In the genomic region with DNA sequence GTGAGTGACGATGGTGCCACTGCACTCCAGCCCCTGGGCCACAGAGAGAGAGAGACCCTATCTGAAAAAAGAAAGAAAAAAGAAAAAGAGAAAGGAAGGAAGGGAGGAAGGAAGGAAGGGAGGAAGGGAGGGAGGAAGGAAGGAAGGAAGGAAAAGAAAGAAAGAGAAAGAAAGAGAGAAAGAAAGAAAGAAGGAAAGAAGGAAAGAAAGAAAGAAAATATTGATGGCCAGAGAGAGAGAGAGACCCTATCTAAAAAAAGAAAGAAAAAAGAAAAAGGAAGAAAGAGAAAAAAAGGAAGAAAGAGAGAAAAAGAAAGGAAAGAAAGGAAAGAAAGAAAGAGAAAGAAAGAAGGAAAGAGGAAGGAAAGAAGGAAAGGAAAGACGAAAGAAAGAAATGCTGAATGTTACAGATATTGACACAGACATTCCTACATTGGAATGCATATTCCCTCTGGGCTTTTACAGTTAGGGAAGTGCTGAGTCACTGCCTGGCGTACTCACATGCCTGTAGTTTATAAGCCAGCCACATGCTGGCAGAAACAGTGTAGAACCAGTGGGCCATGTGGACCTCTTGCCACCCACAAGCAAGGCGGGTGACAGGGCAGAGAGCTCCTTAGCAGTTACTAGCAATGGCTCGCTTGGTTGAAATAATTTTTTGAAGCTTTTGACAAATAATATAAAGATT, we compare ENCODE assay signal across 8 cellular contexts. TPM values are rescaled to one million over a fixed set of nuclear protein-coding genes. Genes with fewer than 3 reads are reported as not detected.
DNase-seq lines count a peak whose midpoint lies in the region; ATAC-seq, FAIRE-seq and TF ChIP-seq lines count a peak whose summit lies in the region.

No MANE protein-coding gene starts in this region.

- no peaks in the 10 kb centered on the region for H3K9me3 ChIP-seq in vagina

- peaks cover 8% of the 10 kb centered on the region for H3K9me3 Mint-ChIP-seq in MCF 10A (ENCODE audit: unreplicated experiment)

- H2AFZ ChIP-seq in ACC112 (ENCODE audit: low read length, unreplicated experiment), result no peak overlapping the region

- CTCF ChIA-PET in MCF 10A (lab: Yijun Ruan, JAX), result interaction anchor here (0.6 to 1.8 kb wide), 7 partner anchors 12 to 546 kb away, joined by 3 to 9 read pairs (median 3); no protein-coding TSS in a partner anchor

- no TSS peak for BruUV-seq in MCF 10A (replicated peaks; lab: Mats Ljungman, UMichigan)

- peaks cover 18% of the 10 kb centered on the region for H3K4me1 ChIP-seq in ACC112 (ENCODE audit: control insufficient read depth, insufficient read depth, low read length, unreplicated experiment)
- peaks cover 22% of the 10 kb centered on the region for H3K4me1 ChIP-seq in vagina

- no peaks in the 10 kb centered on the region for H3K27me3 Mint-ChIP-seq in MCF 10A (ENCODE audit: insufficient read depth, unreplicated experiment)

- H3K4me3 Mint-ChIP-seq in MCF 10A (ENCODE audit: unreplicated experiment), result peak overlapping the region; percentile 21

- H3K36me3 ChIP-seq in ACC112 (ENCODE audit: insufficient read depth, low read length), result no peaks in the 10 kb centered on the region
- no peaks in the 10 kb centered on the region for H3K36me3 ChIP-seq in vagina

- H3K79me2 ChIP-seq in ACC112 (ENCODE audit: control insufficient read depth, insufficient read depth, low read length, unreplicated experiment), result no peaks in the 10 kb centered on the region

- H3K36me3 Mint-ChIP-seq in MCF 10A (ENCODE audit: insufficient read depth, unreplicated experiment), result peaks cover 6% of the 10 kb centered on the region

- peaks cover 15% of the 10 kb centered on the region for H3K4me1 Mint-ChIP-seq in MCF 10A (ENCODE audit: insufficient read depth, unreplicated experiment)

- FAIRE-seq in HTR-8/SVneo (lab: Jason Lieb, UNC), result no peak

- peak overlapping the region; percentile 91 for H3K27ac Mint-ChIP-seq in MCF 10A (ENCODE audit: low read depth, unreplicated experiment)

- ATAC-seq in HG03045 (IDR thresholded peaks at IDR 0.05; ENCODE audit: unreplicated experiment), result no peak

- no peak for TF ChIP-seq POLR2A in vagina (IDR thresholded peaks at IDR 0.05)

- DNase-seq in HTR-8/SVneo (ENCODE audit: insufficient read length, low spot score), result peak; percentile 68
- DNase-seq in MCF 10A (ENCODE audit: unreplicated experiment), result peak; percentile 93
- peak; percentile 71 for DNase-seq in left kidney (ENCODE audit: low read depth, low spot score)
- DNase-seq in NCI-H524 treated with DMSO at 0.1 percent for 48 hours (lab: John Stamatoyannopoulos, UW), result no peak
- no peak for DNase-seq in GM19238 (ENCODE audit: insufficient read length, low spot score)
- DNase-seq in vagina (ENCODE audit: extremely low spot score in 2 of 2), result no peak

- intact Hi-C loops in MCF 10A (cut with micrococcal nuclease) (loop anchor here (1.0 kb wide), 1 partner anchor 35 kb away; a partner anchor contains a TSS), vagina (cut with DNase I) (no loop called here)

- H3K27me3 ChIP-seq in ACC112 (ENCODE audit: insufficient read depth, low read length) (no peaks in the 10 kb centered on the region), vagina (no peaks in the 10 kb centered on the region)

- H3K27ac ChIP-seq in ACC112 (ENCODE audit: low read depth, low read length) (peak overlapping the region; percentile 75), vagina (no peak overlapping the region)

- TF ChIP-seq CTCF in MCF 10A (IDR thresholded peaks at IDR 0.05; ENCODE audit: unreplicated experiment), result no peak
- TF ChIP-seq CTCF in vagina (IDR thresholded peaks at IDR 0.05), result no peak

- POLR2A ChIA-PET in MCF 10A (lab: Yijun Ruan, JAX), result interaction anchor here (0.6 to 0.7 kb wide), 2 partner anchors 35 to 65 kb away, joined by 3 read pairs; a partner anchor contains a TSS

- H3K4me3 ChIP-seq in ACC112 (ENCODE audit: low read depth, low read length) (peak overlapping the region; percentile 53), vagina (no peak overlapping the region)

RNA-seq across cellular contexts. Expression of a gene that starts 34.6 kb away (rescaled TPM):
- total RNA-seq in MCF 10A (2022), result 6.4 and 8.1 TPM in 2 replicates
- 5.2 TPM for total RNA-seq in vagina

Comparison
In these comparisons a context has a peak if more than half of its experiments do, and no peak if none do; other contexts are left out.
1. DNase-seq: peak in HTR-8/SVneo (single experiment), MCF 10A (single experiment) and left kidney (single experiment); none in NCI-H524 treated with DMSO at 0.1 percent for 48 hours (single experiment), GM19238 (single experiment) and vagina (0 of 2).